ENCODE assay signal across 8 cellular contexts in the genomic region with DNA sequence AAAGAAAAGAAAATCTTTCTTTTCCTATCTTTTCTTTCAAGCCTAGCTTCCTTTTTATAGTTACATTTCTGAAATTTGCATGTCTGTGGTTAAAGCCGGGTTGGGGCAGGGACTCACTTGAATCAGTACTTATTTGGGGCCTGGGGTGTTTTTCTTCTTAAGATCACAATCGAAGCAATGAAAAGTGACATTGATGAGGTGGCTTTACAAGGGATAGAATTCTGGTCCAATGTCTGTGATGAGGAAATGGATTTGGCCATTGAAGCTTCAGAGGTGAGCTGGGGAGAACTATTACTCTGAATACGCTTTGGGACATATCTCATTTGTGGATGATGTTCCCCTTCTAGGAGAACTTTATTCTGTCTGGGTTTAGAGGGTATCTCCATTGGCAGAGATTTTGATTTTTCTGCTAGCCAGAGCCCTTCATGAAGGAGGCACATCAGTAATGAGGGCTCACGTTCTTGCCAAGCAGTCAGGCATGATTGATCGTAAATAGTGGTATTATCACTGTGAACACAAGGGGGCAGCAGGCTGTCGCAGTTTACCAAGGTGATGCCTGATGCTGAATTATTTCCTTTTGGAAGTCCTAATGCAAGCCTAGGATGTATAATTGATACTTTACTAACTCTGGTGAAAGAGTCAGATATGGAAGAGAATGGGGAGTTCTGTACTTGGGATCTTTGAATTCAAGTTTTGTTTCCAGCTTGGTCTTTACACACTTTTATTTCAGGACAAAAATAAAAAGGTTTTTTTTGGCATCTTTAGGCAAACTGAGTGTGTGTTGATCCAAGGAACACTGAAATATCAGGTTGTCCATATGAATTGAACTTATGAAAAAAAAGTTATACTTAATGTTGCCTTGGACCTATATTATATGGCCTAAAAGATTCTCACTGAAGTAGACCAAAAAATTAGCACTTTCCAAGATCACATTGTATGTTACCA.
DNase-seq lines count a peak whose midpoint lies in the region; TF ChIP-seq lines count a peak whose summit lies in the region.

No MANE protein-coding gene starts in this region.

- in situ Hi-C loops in astrocyte of the cerebellum (cut with HindIII; ENCODE audit: low sequenced_read_pairs) = no loop called here

- DNase-seq in NCI-H187 treated with DMSO at 0.1 percent for 48 hours (lab: John Stamatoyannopoulos, UW) (peak; percentile 11), NCI-H187 (lab: John Stamatoyannopoulos, UW) (no peak), NCI-H1436 treated with DMSO at 0.1 percent for 48 hours (lab: John Stamatoyannopoulos, UW) (peak; percentile 31), T-helper 22 cell (ENCODE audit: low read depth) (peak; percentile 21), astrocyte of the cerebellum (ENCODE audit: low read depth) (peak; percentile 45), iPS DF 4.7 (ENCODE audit: extremely low read depth, low spot score) (peak; percentile 60), cortex of kidney (lab: John Stamatoyannopoulos, UW) (no peak)
- DNase-seq in stimulated activated CD4-positive, alpha-beta T cell treated with anti-CD3 and anti-CD28 coated beads, Interleukin-12 subunit alpha, Interleukin-12 subunit beta, amount 100 ng/mL, for 4 hours = peak; percentile 43

- peak; percentile 81 for TF ChIP-seq CTCF in astrocyte of the cerebellum (IDR thresholded peaks at IDR 0.05; ENCODE audit: low read depth, low read length, missing control alignments)

- no peak overlapping the region for H3K4me3 ChIP-seq in astrocyte of the cerebellum (ENCODE audit: low read depth, low read length)

Comparison
In these comparisons a context has a peak if more than half of its experiments do, and no peak if none do; other contexts are left out.
1. DNase-seq: peak in NCI-H187 treated with DMSO at 0.1 percent for 48 hours (single experiment), NCI-H1436 treated with DMSO at 0.1 percent for 48 hours (single experiment), T-helper 22 cell (single experiment), astrocyte of the cerebellum (single experiment), iPS DF 4.7 (single experiment) and stimulated activated CD4-positive, alpha-beta T cell treated with anti-CD3 and anti-CD28 coated beads, Interleukin-12 subunit alpha, Interleukin-12 subunit beta, amount 100 ng/mL, for 4 hours (single experiment); none in NCI-H187 (0 of 2) and cortex of kidney (single experiment).